In genomic region chr19:52189745-52190678, GRCh38 we compare ENCODE assay signal across 8 cellular contexts. TPM values are rescaled to one million over a fixed set of nuclear protein-coding genes. Genes with fewer than 3 reads are reported as not detected.
DNase-seq lines count a peak whose midpoint lies in the region; ATAC-seq, FAIRE-seq and TF ChIP-seq lines count a peak whose summit lies in the region.

PPP2R1A (plus strand) TSS chr19:52190052; CDS start chr19:52190097, 45 bp downstream.

- no peaks in the 10 kb centered on the region for H3K9me3 Mint-ChIP-seq in WTC11

- peak; percentile 93 for FAIRE-seq in small intestine (lab: Jason Lieb, UNC)

- peak within 1 kb of the TSS; percentile 96 for H3K4me3 Mint-ChIP-seq in WTC11

- peaks cover 25% of the 10 kb centered on the region for H3K36me3 Mint-ChIP-seq in WTC11

- no peaks in the 10 kb centered on the region; the same call in 1 of the 2 replicates for H3K27me3 Mint-ChIP-seq in WTC11 (ENCODE audit: low read depth)

- peaks cover 1 to 2% of the 10 kb centered on the region in 2 donors for H3K36me3 ChIP-seq in small intestine (ENCODE audit: control insufficient read depth in 2 of 2, insufficient read depth in 2 of 2, low read length in 2 of 2)

- CTCF ChIA-PET in AG04450 (lab: Charles Lee) (interaction anchor here (0.6 to 0.9 kb wide), 4 partner anchors 44 to 339 kb away, joined by 3 to 4 read pairs (median 3); partner anchors contain the start of gene ZNF616), WTC11 (lab: Charles Lee) (interaction anchor here (0.7 to 1.5 kb wide), 7 partner anchors 12 to 533 kb away, joined by 3 to 20 read pairs (median 3); partner anchors contain the start of genes ZNF616 and ZNF836)

- peak within 1 kb of the TSS; percentile 99 for H3K27ac Mint-ChIP-seq in WTC11

- POLR2A ChIA-PET in AG04450 (lab: Yijun Ruan, JAX): interaction anchor here (0.5 to 1.7 kb wide), 13 partner anchors 9 to 722 kb away, joined by 3 to 11 read pairs (median 5); partner anchors contain the start of genes ZNF616 and ZNF836
- POLR2A ChIA-PET in WTC11 (lab: Charles Lee): interaction anchor here (0.6 to 2.6 kb wide), 12 partner anchors 10 to 1747 kb away, joined by 3 to 21 read pairs (median 4); partner anchors contain the start of gene ZNF616

- peak within 1 kb of the TSS; percentile 94 for H3K27ac ChIP-seq in AG04450 (ENCODE audit: low read depth, low read length)
- H3K27ac ChIP-seq in small intestine (ENCODE audit: low read depth in 1 of 2, low read length in 1 of 2): peak within 1 kb of the TSS; percentile 99 to 100

- H3K9me3 ChIP-seq in AG04450 (ENCODE audit: control insufficient read depth, insufficient read depth, low read length) (no peaks in the 10 kb centered on the region; the same call in 1 of the 2 replicates), small intestine (ENCODE audit: control insufficient read depth, low read depth) (no peaks in the 10 kb centered on the region)

- WGBS in small intestine, 3 donors: 0% methylated on average over 60 to 81 of the region's 81 CpGs

- peak within 1 kb of the TSS; percentile 93 for H3K4me3 ChIP-seq in AG04450 (ENCODE audit: low read depth, low read length)
- peak within 1 kb of the TSS; percentile 84 to 94 for H3K4me3 ChIP-seq in cardiac fibroblast (replicated peaks in 1 of 2; ENCODE audit: low read depth in 2 of 2, low read length in 2 of 2)
- peak within 1 kb of the TSS; percentile 80 to 95 for H3K4me3 ChIP-seq in small intestine (ENCODE audit: low read depth in 1 of 2, low read length in 2 of 2)

- H3K4me1 ChIP-seq in small intestine (ENCODE audit: control insufficient read depth in 2 of 2, insufficient read depth in 1 of 2, low read depth in 1 of 2, low read length in 1 of 2): peaks cover 3 to 7% of the 10 kb centered on the region in 2 donors

- TF ChIP-seq CTCF in AG04450 (IDR thresholded peaks at IDR 0.05; ENCODE audit: low read depth, low read length) (no peak), WTC11 (IDR thresholded peaks at IDR 0.05) (no peak), cardiac fibroblast (IDR thresholded peaks at IDR 0.05; ENCODE audit: low read depth, low read length) (no peak)

- ATAC-seq in GM18909 (IDR thresholded peaks at IDR 0.05; ENCODE audit: poor library complexity, unreplicated experiment) (peak; percentile 89), HG03175 (IDR thresholded peaks at IDR 0.05; ENCODE audit: unreplicated experiment) (peak; percentile 89), WTC11 (peak; percentile 94)

- peak; percentile 100 for DNase-seq in AG04450 (ENCODE audit: low read depth, low spot score)
- peak; percentile 78 for DNase-seq in NCI-H226
- DNase-seq in WTC11 (ENCODE audit: low spot score): peak; percentile 98
- DNase-seq in cardiac fibroblast (ENCODE audit: low read depth in 2 of 2): peak; percentile 100
- peak; percentile 97 for DNase-seq in iPS-NIHi11 (ENCODE audit: low spot score)
- DNase-seq in small intestine: peak; percentile 100

- H3K4me1 Mint-ChIP-seq in WTC11: peaks cover 38% of the 10 kb centered on the region

- H3K27me3 ChIP-seq in AG04450 (ENCODE audit: control insufficient read depth, insufficient read depth, low read length) (no peaks in the 10 kb centered on the region), small intestine (ENCODE audit: control insufficient read depth in 2 of 2, insufficient read depth in 2 of 2, low read length in 2 of 2) (no peaks in the 10 kb centered on the region)

TF ChIP-seq in WTC11, 78 proteins besides CTCF, POLR2A, EP300 and RAD21 (continues in another document):
- no peak for TF ChIP-seq ATF2 (CRISPR knock-in tag; IDR thresholded peaks at IDR 0.05; ENCODE audit: borderline replicate concordance, low read depth)
- no peak for TF ChIP-seq IRF2 (CRISPR knock-in tag; IDR thresholded peaks at IDR 0.05; ENCODE audit: borderline replicate concordance, low read depth)
- no peak; the same call in 1 of the 2 replicates for TF ChIP-seq TP53 (CRISPR knock-in tag; IDR thresholded peaks at IDR 0.05)
- no peak for TF ChIP-seq HMGA2 (CRISPR knock-in tag; IDR thresholded peaks at IDR 0.05)
- TF ChIP-seq MXD4 (CRISPR knock-in tag; IDR thresholded peaks at IDR 0.05; ENCODE audit: borderline replicate concordance): no peak
- no peak for TF ChIP-seq ZNF219 (CRISPR knock-in tag; IDR thresholded peaks at IDR 0.05; ENCODE audit: borderline replicate concordance)
- TF ChIP-seq ATF6 (CRISPR knock-in tag; IDR thresholded peaks at IDR 0.05): no peak
- TF ChIP-seq CREB1 (CRISPR knock-in tag; IDR thresholded peaks at IDR 0.05): no peak
- peak; percentile 42; the same call in 1 of the 2 replicates for TF ChIP-seq CBFB (CRISPR knock-in tag; IDR thresholded peaks at IDR 0.05; ENCODE audit: low read depth)
- no peak for TF ChIP-seq OVOL2 (CRISPR knock-in tag; IDR thresholded peaks at IDR 0.05; ENCODE audit: borderline replicate concordance)
- no peak for TF ChIP-seq AR (CRISPR knock-in tag; IDR thresholded peaks at IDR 0.05)
- peak; percentile 90 for TF ChIP-seq MYBL2 (CRISPR knock-in tag; IDR thresholded peaks at IDR 0.05)
- no peak for TF ChIP-seq GRHL2 (CRISPR knock-in tag; IDR thresholded peaks at IDR 0.05; ENCODE audit: insufficient replicate concordance, severe bottlenecking)
- TF ChIP-seq NR1H2 (CRISPR knock-in tag; IDR thresholded peaks at IDR 0.05): no peak
- TF ChIP-seq ELF4 (CRISPR knock-in tag; IDR thresholded peaks at IDR 0.05; ENCODE audit: low read depth): no peak
- TF ChIP-seq RELA (CRISPR knock-in tag; IDR thresholded peaks at IDR 0.05; ENCODE audit: borderline replicate concordance): no peak
- TF ChIP-seq ZBTB21 (CRISPR knock-in tag; IDR thresholded peaks at IDR 0.05; ENCODE audit: borderline replicate concordance): 0 out of 2 replicates have a peak, but pooled peaks have one; percentile 68
- no peak for TF ChIP-seq ZNF423 (CRISPR knock-in tag; IDR thresholded peaks at IDR 0.05)
- no peak; the same call in 1 of the 2 replicates for TF ChIP-seq USF1 (CRISPR knock-in tag; IDR thresholded peaks at IDR 0.05)
- peak; percentile 74; the same call in 1 of the 2 replicates for TF ChIP-seq CREM (CRISPR knock-in tag; IDR thresholded peaks at IDR 0.05)

RNA-seq across cellular contexts. Expression of gene PPP2R1A, which starts in this region (rescaled TPM):
- polyA plus RNA-seq in AG04450 (2011; rRNA removed): 158 and 243 TPM in 2 replicates
- 507 and 586 TPM in 2 replicates for polyA minus RNA-seq in AG04450 (2011; rRNA and poly(A)+ RNA removed)
- total RNA-seq in WTC11 (2021): 505 to 507 TPM (median 506 TPM) in 3 replicates
- polyA plus RNA-seq in small intestine: 100 to 1,000 TPM; 131 to 147 (median 144) TPM

Comparison
In these comparisons a context has a peak if more than half of its experiments do, and no peak if none do; other contexts are left out.
1. Peak in every context shown above with its lines: DNase-seq, ATAC-seq, H3K4me3 ChIP-seq and H3K27ac ChIP-seq.